In genomic region chr6:43427406-43428111, GRCh38 we compare ENCODE assay signal across 8 cellular contexts. TPM values are rescaled to one million over a fixed set of nuclear protein-coding genes. Genes with fewer than 3 reads are reported as not detected.
DNase-seq lines count a peak whose midpoint lies in the region; ATAC-seq and TF ChIP-seq lines count a peak whose summit lies in the region.

ABCC10 (plus strand) TSS chr6:43427541; CDS start chr6:43427979, 438 bp downstream.

- TF ChIP-seq CTCF in OCI-LY7 (conservative IDR thresholded peaks at IDR 0.05; ENCODE audit: low read length) = peak; percentile 72

- CTCF ChIA-PET in OCI-LY7 (lab: Charles Lee; ENCODE audit: unreplicated experiment) = interaction anchor here (0.7 kb wide), 1 partner anchor 284 kb away, joined by 3 read pairs; no protein-coding TSS in a partner anchor

- H2AFZ ChIP-seq in OCI-LY7 (ENCODE audit: low read length) = peak within 1 kb of the TSS; percentile 94

- peak within 1 kb of the TSS; percentile 84 for H3K4me3 ChIP-seq in OCI-LY7 (ENCODE audit: low read depth, low read length, poor library complexity, severe bottlenecking)

- H3K79me2 ChIP-seq in OCI-LY7 (ENCODE audit: insufficient read depth, low read depth, low read length) = peaks cover 16% of the 10 kb centered on the region; the same call in 1 of the 2 replicates

- DNase-seq in DMS114 treated with DMSO at 0.1 percent for 48 hours (lab: John Stamatoyannopoulos, UW; ENCODE audit: unreplicated experiment) (peak; percentile 98), HuH-7.5 (ENCODE audit: low spot score) (peak; percentile 87), OCI-LY7 (ENCODE audit: low spot score) (peak; percentile 95), activated T-cell treated with anti-CD3 and anti-CD28 coated beads for 1 hour (ENCODE audit: low read depth) (peak; percentile 85), epidermal melanocyte (ENCODE audit: insufficient read length, low spot score) (peak; percentile 93), middle frontal gyrus (ENCODE audit: extremely low spot score, low spot score) (peak; percentile 93)
- peak; percentile 90 to 91 for DNase-seq in stimulated activated CD8-positive, alpha-beta memory T cell treated with anti-CD3 and anti-CD28 coated beads, Interleukin-2, amount 100 ng/mL, for 48 hours (ENCODE audit: low read depth in 2 of 2)

- H3K9me2 ChIP-seq in OCI-LY7 (ENCODE audit: insufficient read depth, low read length) = no peaks in the 10 kb centered on the region

- no peaks in the 10 kb centered on the region for H3K9me3 ChIP-seq in OCI-LY7 (ENCODE audit: low read length)

- H3K4me1 ChIP-seq in OCI-LY7 (ENCODE audit: insufficient read depth, low read length, poor library complexity, severe bottlenecking) = peaks cover 21% of the 10 kb centered on the region

- H3K36me3 ChIP-seq in OCI-LY7 (ENCODE audit: insufficient read depth, low read length) = 0 out of 2 replicates have a peak, but pooled peaks cover 4% of the 10 kb centered on the region

- H3K4me2 ChIP-seq in OCI-LY7 (ENCODE audit: low read length) = peak within 1 kb of the TSS; percentile 90

- no peaks in the 10 kb centered on the region for H4K20me1 ChIP-seq in OCI-LY7 (ENCODE audit: insufficient read depth, low read length)

- intact Hi-C loops in OCI-LY7 (cut with micrococcal nuclease; ENCODE audit: unreplicated experiment) = loop anchor here (1.0 kb wide), 1 partner anchor 58 kb away; the partner anchor contains the start of gene ZNF318

- POLR2A ChIA-PET in OCI-LY7 (lab: Charles Lee) = interaction anchor here (0.7 to 1.2 kb wide), 10 partner anchors 11 to 649 kb away, joined by 3 to 10 read pairs (median 3); partner anchors contain the start of genes CNPY3, POLR1C, YIPF3 and ZNF318

- peak; percentile 90 for ATAC-seq in GM21526 (IDR thresholded peaks at IDR 0.05; ENCODE audit: low FRiP score, unreplicated experiment)

- BruUV-seq in OCI-LY7 (replicated peaks; lab: Mats Ljungman, UMichigan) = no TSS peak

- peak within 1 kb of the TSS; percentile 57 for H3K27ac ChIP-seq in OCI-LY7 (ENCODE audit: low read depth, low read length, poor library complexity, severe bottlenecking)

RNA-seq across cellular contexts. Expression of gene ABCC10, which starts in this region (rescaled TPM):
- 11.4 and 12.4 TPM in 2 replicates for total RNA-seq in OCI-LY7 (2014; rRNA removed; shearing (Covaris generic))
- total RNA-seq in OCI-LY7 (2022) = 31.1 and 35.3 TPM in 2 replicates

Comparison
In these comparisons a context has a peak if more than half of its experiments do, and no peak if none do; other contexts are left out.
1. Peak in every context shown above with its lines: DNase-seq, ATAC-seq, H3K4me3 ChIP-seq and H3K27ac ChIP-seq.